8 cellular contexts compared by ENCODE assay signal in genomic region chr15:44286814-44287555, GRCh38. TPM values are rescaled to one million over a fixed set of nuclear protein-coding genes. Genes with fewer than 3 reads are reported as not detected.
DNase-seq lines count a peak whose midpoint lies in the region; ATAC-seq lines count a peak whose summit lies in the region.

No MANE protein-coding gene starts in this region.

- peaks cover 6% of the 10 kb centered on the region for H3K79me2 ChIP-seq in trophoblast cell (ENCODE audit: control insufficient read depth, insufficient read depth, low read length, poor library complexity)

- no peak overlapping the region for H3K9ac ChIP-seq in trophoblast cell (ENCODE audit: low read length)

- H3K4me3 Mint-ChIP-seq in effector memory CD8-positive, alpha-beta T cell, result peak overlapping the region; percentile 85 to 93

- H3K4me1 Mint-ChIP-seq in effector memory CD8-positive, alpha-beta T cell (ENCODE audit: low read depth in 2 of 2), result peaks cover 31 to 37% of the 10 kb centered on the region in 2 donors

- peak overlapping the region; percentile 87 for H4K12ac ChIP-seq in trophoblast cell (ENCODE audit: low read depth, low read length)

- H3K23ac ChIP-seq in trophoblast cell (ENCODE audit: low read length), result no peak overlapping the region

- peaks cover 3% of the 10 kb centered on the region in 2 experiments for H3K4me1 ChIP-seq in trophoblast cell (ENCODE audit: control insufficient read depth in 1 of 2, insufficient read depth in 2 of 2, low read length in 2 of 2)

- H3K4me2 ChIP-seq in trophoblast cell (ENCODE audit: low read length), result no peak overlapping the region

- H3K4ac ChIP-seq in trophoblast cell (ENCODE audit: low read depth, low read length), result no peak overlapping the region

- no peaks in the 10 kb centered on the region for H3K36me3 ChIP-seq in trophoblast cell (ENCODE audit: control insufficient read depth in 1 of 2, insufficient read depth in 2 of 2, low read length in 2 of 2)

- peaks cover 6% of the 10 kb centered on the region for H3K79me1 ChIP-seq in trophoblast cell (ENCODE audit: low read length)

- no peak overlapping the region for H2BK12ac ChIP-seq in trophoblast cell (ENCODE audit: low read length)

- no peaks in the 10 kb centered on the region for H3K9me3 ChIP-seq in trophoblast cell (ENCODE audit: insufficient read depth, low read depth, low read length)

- H3K27ac ChIP-seq in trophoblast cell (ENCODE audit: low read depth, low read length), result no peak overlapping the region

- H3K9me3 Mint-ChIP-seq in effector memory CD8-positive, alpha-beta T cell, result peaks cover 0 to 7% of the 10 kb centered on the region in 2 donors

- no peak overlapping the region for H3K14ac ChIP-seq in trophoblast cell (ENCODE audit: low read length)

- no peak overlapping the region for H4K8ac ChIP-seq in trophoblast cell (ENCODE audit: low read depth, low read length)

- no peak overlapping the region for H2BK5ac ChIP-seq in trophoblast cell (ENCODE audit: low read depth, low read length, poor library complexity)

- no peak overlapping the region for H3K4me3 ChIP-seq in trophoblast cell (ENCODE audit: low read depth, low read length)

- no peaks in the 10 kb centered on the region for H3K27me3 ChIP-seq in trophoblast cell (ENCODE audit: insufficient read depth, low read length)

- no peak overlapping the region for H4K91ac ChIP-seq in trophoblast cell (ENCODE audit: low read depth, low read length)

- H3K36me3 Mint-ChIP-seq in effector memory CD8-positive, alpha-beta T cell (ENCODE audit: insufficient read depth), result peaks cover 27% of the 10 kb centered on the region

- no peak overlapping the region for H2BK120ac ChIP-seq in trophoblast cell (ENCODE audit: insufficient read depth, low read length, poor library complexity)

- DNase-seq in DMS53 treated with DMSO at 0.1 percent for 48 hours (lab: John Stamatoyannopoulos, UW; ENCODE audit: unreplicated experiment), result peak; percentile 5
- DNase-seq in NCI-H2227 treated with DMSO at 0.1 percent for 48 hours (lab: John Stamatoyannopoulos, UW), result peak; percentile 15
- no peak for DNase-seq in effector memory CD8-positive, alpha-beta T cell
- no peak for DNase-seq in trophoblast cell
- DNase-seq in NCI-H446 treated with DMSO at 0.1 percent for 48 hours (lab: John Stamatoyannopoulos, UW), result no peak
- no peak for DNase-seq in NCI-H2107 (lab: John Stamatoyannopoulos, UW)
- no peak for DNase-seq in CD1c-positive myeloid dendritic cell (ENCODE audit: extremely low spot score)

- no peak overlapping the region for H2AK5ac ChIP-seq in trophoblast cell (ENCODE audit: low read length)

- peak overlapping the region; percentile 100 for H3K27ac Mint-ChIP-seq in effector memory CD8-positive, alpha-beta T cell

- WGBS in trophoblast cell (ENCODE audit: extremely low coverage, insufficient coverage, insufficient read length), result no CpG with 5 or more reads among the region's 15 CpGs

- H3K27me3 Mint-ChIP-seq in effector memory CD8-positive, alpha-beta T cell, result peaks cover 7 to 25% of the 10 kb centered on the region in 2 donors

- ATAC-seq in effector memory CD8-positive, alpha-beta T cell (replicated peaks), result no peak
- ATAC-seq in HG03457 (IDR thresholded peaks at IDR 0.05; ENCODE audit: unreplicated experiment), result no peak

- no peak overlapping the region for H2AFZ ChIP-seq in trophoblast cell (ENCODE audit: insufficient read depth, low read length, poor library complexity)

- no peak overlapping the region for H3K18ac ChIP-seq in trophoblast cell (ENCODE audit: low read length)

RNA-seq across cellular contexts. Expression of gene GOLM2, which starts 1.5 kb away (rescaled TPM):
- 37.6 and 38.4 TPM in 2 replicates for polyA plus RNA-seq in trophoblast cell (2013)

Comparison
In these comparisons a context has a peak if more than half of its experiments do, and no peak if none do; other contexts are left out.
1. DNase-seq: peak in DMS53 treated with DMSO at 0.1 percent for 48 hours (single experiment) and NCI-H2227 treated with DMSO at 0.1 percent for 48 hours (single experiment); none in effector memory CD8-positive, alpha-beta T cell (0 of 3), trophoblast cell (0 of 2), NCI-H446 treated with DMSO at 0.1 percent for 48 hours (single experiment), NCI-H2107 (single experiment) and CD1c-positive myeloid dendritic cell (single experiment).